ENCODE assay signal across 8 cellular contexts in the genomic region with DNA sequence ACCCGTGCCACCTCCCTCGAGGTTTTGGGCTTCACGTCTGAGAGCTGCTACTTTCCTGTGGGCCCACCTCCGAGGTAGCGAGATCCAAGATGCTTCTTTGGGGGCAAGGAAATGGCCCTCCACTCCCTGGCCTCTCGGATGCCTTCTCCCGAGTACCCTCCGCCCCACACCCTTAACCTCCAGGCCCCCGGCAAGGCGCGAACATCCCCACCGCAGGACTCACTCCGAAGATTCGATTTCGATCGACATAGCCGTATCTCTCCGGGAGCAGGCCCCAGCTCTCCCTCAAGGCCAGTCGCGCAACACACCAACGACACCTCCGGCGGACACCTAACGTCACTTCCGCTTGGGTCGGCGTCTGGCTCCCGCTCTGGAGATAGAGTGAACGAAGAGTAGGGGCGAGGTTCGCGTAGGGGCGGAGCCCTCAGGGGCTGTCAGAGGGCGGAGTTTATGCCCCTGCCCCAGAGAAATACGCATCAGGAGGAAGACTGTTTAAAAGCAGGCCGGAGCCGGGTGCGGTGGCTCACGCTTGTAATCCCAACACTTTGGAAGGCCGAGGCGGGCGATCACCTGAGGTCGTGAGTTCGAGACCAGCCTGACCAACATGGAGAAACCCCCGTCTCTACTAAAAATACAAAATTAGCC. TPM values are rescaled to one million over a fixed set of nuclear protein-coding genes. Genes with fewer than 3 reads are reported as not detected.
A peak's percentile ranks its signal among the peaks of the same experiment; 100 is the strongest.
DNase-seq lines count a peak whose midpoint lies in the region; ATAC-seq and TF ChIP-seq lines count a peak whose summit lies in the region.

TSS of gene SMU1 (minus strand) at position 315 of the 645 bp plus-strand sequence. CDS start at position 249, 66 bp downstream.

- H3F3A ChIP-seq in PC-9 (ENCODE audit: insufficient read depth, low read depth), result peaks cover 7% of the 10 kb centered on the region; the same call in 1 of the 2 replicates

- no peaks in the 10 kb centered on the region for H3K36me3 ChIP-seq in PC-9 (ENCODE audit: low read depth)

- peak within 1 kb of the TSS; percentile 70 for H3K27ac ChIP-seq in PC-9

- ATAC-seq in GM21619 (IDR thresholded peaks at IDR 0.05; ENCODE audit: unreplicated experiment), result peak; percentile 99

- H3K4me1 ChIP-seq in PC-9 (replicated peaks; ENCODE audit: insufficient read depth), result peaks cover 13% of the 10 kb centered on the region

- H3K79me2 ChIP-seq in PC-9 (ENCODE audit: low read depth), result peaks cover 27% of the 10 kb centered on the region

- POLR2A ChIA-PET in PC-9 (lab: Charles Lee; ENCODE audit: unreplicated experiment), result interaction anchor here (0.6 to 0.7 kb wide), 3 partner anchors 52 to 448 kb away, joined by 3 read pairs; partner anchors contain the start of genes ANKRD18B and DNAJA1

- no peaks in the 10 kb centered on the region for H3K9me2 ChIP-seq in PC-9 (ENCODE audit: insufficient read depth)

- no peaks in the 10 kb centered on the region for H3K9me3 ChIP-seq in PC-9 (ENCODE audit: insufficient read depth, low read depth)

- peak within 1 kb of the TSS; percentile 82 for H2AFZ ChIP-seq in PC-9

- no peak for TF ChIP-seq CTCF in PC-9 (conservative IDR thresholded peaks at IDR 0.05)
- TF ChIP-seq CTCF in epithelial cell of proximal tubule (conservative IDR thresholded peaks at IDR 0.05; ENCODE audit: low read depth, low read length), result no peak

- H3K4me2 ChIP-seq in PC-9, result peak within 1 kb of the TSS; percentile 95

- peak within 1 kb of the TSS; percentile 81 for H3K4me3 ChIP-seq in Jurkat, Clone E6-1 (ENCODE audit: low read length)
- H3K4me3 ChIP-seq in PC-9 (peak within 1 kb of the TSS; percentile 86), epithelial cell of proximal tubule (ENCODE audit: low read depth, low read length) (peak within 1 kb of the TSS; percentile 67)

- peak; percentile 96 for DNase-seq in DMS153 (lab: John Stamatoyannopoulos, UW)
- peak; percentile 96 for DNase-seq in Jurkat, Clone E6-1 (ENCODE audit: low read depth, low spot score)
- DNase-seq in PC-9, result peak; percentile 89 to 90
- peak; percentile 91 for DNase-seq in activated T-cell treated with anti-CD3 and anti-CD28 coated beads, Interleukin-2, amount 50 U/mL, for 1 hour
- peak; percentile 80 for DNase-seq in epithelial cell of proximal tubule (ENCODE audit: low read depth)
- peak; percentile 97 for DNase-seq in mucosa of gallbladder (ENCODE audit: low spot score)
- peak; percentile 81 to 87 for DNase-seq in stimulated activated CD8-positive, alpha-beta memory T cell treated with anti-CD3 and anti-CD28 coated beads, Interleukin-4, amount 100 ng/mL, for 4 hours (ENCODE audit: low read depth in 2 of 2, low spot score in 1 of 2)

- BruUV-seq in PC-9 (replicated peaks; lab: Mats Ljungman, UMichigan), result no TSS peak

- CTCF ChIA-PET in PC-9 (lab: Charles Lee), result interaction anchor here (1.1 kb wide), 1 partner anchor 150 kb away, joined by 6 read pairs; no protein-coding TSS in a partner anchor

- H3K27me3 ChIP-seq in PC-9 (ENCODE audit: insufficient read depth, low read depth), result no peaks in the 10 kb centered on the region

- intact Hi-C loops in PC-9 (cut with micrococcal nuclease; ENCODE audit: unreplicated experiment), result no loop called here

- H4K20me1 ChIP-seq in PC-9 (ENCODE audit: insufficient read depth), result no peaks in the 10 kb centered on the region

RNA-seq across cellular contexts. Expression of gene SMU1, which starts in this region (rescaled TPM):
- polyA plus RNA-seq in Jurkat, Clone E6-1 (2012; ENCODE audit: insufficient read depth, insufficient read length), result 17.1 TPM
- total RNA-seq in PC-9 (2021) (12.6 and 14.5 TPM in 2 replicates), epithelial cell of proximal tubule (14.4 and 17.9 TPM in 2 replicates), mucosa of gallbladder (20.6 TPM)

Comparison
In these comparisons a context has a peak if more than half of its experiments do, and no peak if none do; other contexts are left out.
1. Peak in every context shown above with its lines: DNase-seq, ATAC-seq, H3K4me3 ChIP-seq and H3K27ac ChIP-seq.